In genomic region chr18:54089749-54090459, GRCh38 we compare ENCODE assay signal across 1 cellular context.
TF ChIP-seq lines count a peak whose summit lies in the region.

No MANE protein-coding gene starts in this region.

TF ChIP-seq in GM23338, 12 proteins besides CTCF, POLR2A, EP300 and RAD21 (continued from another document):
- TF ChIP-seq ETS1 (IDR thresholded peaks at IDR 0.05) (no peak), EZH2 (IDR thresholded peaks at IDR 0.05; ENCODE audit: low read depth, unreplicated experiment) (no peak), POLR2AphosphoS5 (IDR thresholded peaks at IDR 0.05; ENCODE audit: low read depth) (no peak), JUNB (IDR thresholded peaks at IDR 0.05; ENCODE audit: unreplicated experiment) (no peak)
- TF ChIP-seq, protein P1, sequence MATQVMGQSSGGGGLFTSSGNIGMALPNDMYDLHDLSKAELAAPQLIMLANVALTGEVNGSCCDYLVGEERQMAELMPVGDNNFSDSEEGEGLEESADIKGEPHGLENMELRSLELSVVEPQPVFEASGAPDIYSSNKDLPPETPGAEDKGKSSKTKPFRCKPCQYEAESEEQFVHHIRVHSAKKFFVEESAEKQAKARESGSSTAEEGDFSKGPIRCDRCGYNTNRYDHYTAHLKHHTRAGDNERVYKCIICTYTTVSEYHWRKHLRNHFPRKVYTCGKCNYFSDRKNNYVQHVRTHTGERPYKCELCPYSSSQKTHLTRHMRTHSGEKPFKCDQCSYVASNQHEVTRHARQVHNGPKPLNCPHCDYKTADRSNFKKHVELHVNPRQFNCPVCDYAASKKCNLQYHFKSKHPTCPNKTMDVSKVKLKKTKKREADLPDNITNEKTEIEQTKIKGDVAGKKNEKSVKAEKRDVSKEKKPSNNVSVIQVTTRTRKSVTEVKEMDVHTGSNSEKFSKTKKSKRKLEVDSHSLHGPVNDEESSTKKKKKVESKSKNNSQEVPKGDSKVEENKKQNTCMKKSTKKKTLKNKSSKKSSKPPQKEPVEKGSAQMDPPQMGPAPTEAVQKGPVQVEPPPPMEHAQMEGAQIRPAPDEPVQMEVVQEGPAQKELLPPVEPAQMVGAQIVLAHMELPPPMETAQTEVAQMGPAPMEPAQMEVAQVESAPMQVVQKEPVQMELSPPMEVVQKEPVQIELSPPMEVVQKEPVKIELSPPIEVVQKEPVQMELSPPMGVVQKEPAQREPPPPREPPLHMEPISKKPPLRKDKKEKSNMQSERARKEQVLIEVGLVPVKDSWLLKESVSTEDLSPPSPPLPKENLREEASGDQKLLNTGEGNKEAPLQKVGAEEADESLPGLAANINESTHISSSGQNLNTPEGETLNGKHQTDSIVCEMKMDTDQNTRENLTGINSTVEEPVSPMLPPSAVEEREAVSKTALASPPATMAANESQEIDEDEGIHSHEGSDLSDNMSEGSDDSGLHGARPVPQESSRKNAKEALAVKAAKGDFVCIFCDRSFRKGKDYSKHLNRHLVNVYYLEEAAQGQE (IDR thresholded peaks at IDR 0.05; ENCODE audit: unreplicated experiment) = no peak
- TF ChIP-seq, protein P2, sequence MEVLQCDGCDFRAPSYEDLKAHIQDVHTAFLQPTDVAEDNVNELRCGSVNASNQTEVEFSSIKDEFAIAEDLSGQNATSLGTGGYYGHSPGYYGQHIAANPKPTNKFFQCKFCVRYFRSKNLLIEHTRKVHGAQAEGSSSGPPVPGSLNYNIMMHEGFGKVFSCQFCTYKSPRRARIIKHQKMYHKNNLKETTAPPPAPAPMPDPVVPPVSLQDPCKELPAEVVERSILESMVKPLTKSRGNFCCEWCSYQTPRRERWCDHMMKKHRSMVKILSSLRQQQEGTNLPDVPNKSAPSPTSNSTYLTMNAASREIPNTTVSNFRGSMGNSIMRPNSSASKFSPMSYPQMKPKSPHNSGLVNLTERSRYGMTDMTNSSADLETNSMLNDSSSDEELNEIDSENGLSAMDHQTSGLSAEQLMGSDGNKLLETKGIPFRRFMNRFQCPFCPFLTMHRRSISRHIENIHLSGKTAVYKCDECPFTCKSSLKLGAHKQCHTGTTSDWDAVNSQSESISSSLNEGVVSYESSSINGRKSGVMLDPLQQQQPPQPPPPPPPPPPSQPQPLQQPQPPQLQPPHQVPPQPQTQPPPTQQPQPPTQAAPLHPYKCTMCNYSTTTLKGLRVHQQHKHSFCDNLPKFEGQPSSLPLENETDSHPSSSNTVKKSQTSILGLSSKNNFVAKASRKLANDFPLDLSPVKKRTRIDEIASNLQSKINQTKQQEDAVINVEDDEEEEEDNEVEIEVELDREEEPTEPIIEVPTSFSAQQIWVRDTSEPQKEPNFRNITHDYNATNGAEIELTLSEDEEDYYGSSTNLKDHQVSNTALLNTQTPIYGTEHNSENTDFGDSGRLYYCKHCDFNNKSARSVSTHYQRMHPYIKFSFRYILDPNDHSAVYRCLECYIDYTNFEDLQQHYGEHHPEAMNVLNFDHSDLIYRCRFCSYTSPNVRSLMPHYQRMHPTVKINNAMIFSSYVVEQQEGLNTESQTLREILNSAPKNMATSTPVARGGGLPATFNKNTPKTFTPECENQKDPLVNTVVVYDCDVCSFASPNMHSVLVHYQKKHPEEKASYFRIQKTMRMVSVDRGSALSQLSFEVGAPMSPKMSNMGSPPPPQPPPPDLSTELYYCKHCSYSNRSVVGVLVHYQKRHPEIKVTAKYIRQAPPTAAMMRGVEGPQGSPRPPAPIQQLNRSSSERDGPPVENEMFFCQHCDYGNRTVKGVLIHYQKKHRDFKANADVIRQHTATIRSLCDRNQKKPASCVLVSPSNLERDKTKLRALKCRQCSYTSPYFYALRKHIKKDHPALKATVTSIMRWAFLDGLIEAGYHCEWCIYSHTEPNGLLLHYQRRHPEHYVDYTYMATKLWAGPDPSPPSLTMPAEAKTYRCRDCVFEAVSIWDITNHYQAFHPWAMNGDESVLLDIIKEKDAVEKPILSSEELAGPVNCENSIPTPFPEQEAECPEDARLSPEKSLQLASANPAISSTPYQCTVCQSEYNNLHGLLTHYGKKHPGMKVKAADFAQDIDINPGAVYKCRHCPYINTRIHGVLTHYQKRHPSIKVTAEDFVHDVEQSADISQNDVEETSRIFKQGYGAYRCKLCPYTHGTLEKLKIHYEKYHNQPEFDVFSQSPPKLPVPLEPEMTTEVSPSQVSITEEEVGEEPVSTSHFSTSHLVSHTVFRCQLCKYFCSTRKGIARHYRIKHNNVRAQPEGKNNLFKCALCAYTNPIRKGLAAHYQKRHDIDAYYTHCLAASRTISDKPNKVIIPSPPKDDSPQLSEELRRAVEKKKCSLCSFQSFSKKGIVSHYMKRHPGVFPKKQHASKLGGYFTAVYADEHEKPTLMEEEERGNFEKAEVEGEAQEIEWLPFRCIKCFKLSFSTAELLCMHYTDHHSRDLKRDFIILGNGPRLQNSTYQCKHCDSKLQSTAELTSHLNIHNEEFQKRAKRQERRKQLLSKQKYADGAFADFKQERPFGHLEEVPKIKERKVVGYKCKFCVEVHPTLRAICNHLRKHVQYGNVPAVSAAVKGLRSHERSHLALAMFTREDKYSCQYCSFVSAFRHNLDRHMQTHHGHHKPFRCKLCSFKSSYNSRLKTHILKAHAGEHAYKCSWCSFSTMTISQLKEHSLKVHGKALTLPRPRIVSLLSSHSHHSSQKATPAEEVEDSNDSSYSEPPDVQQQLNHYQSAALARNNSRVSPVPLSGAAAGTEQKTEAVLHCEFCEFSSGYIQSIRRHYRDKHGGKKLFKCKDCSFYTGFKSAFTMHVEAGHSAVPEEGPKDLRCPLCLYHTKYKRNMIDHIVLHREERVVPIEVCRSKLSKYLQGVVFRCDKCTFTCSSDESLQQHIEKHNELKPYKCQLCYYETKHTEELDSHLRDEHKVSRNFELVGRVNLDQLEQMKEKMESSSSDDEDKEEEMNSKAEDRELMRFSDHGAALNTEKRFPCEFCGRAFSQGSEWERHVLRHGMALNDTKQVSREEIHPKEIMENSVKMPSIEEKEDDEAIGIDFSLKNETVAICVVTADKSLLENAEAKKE (CRISPR knock-in tag; IDR thresholded peaks at IDR 0.05) = no peak
